Comparison of ENCODE assay signal across 2 cellular contexts in genomic region chr4:73740353-73740778, GRCh38.
TF ChIP-seq lines count a peak whose summit lies in the region.

Gene CXCL8, plus strand, starts transcription at chr4:73740569. Its CDS starts 90 bp downstream, at chr4:73740659.

TF ChIP-seq in PFSK-1, 5 proteins besides CTCF, POLR2A, EP300 and RAD21:
- TF ChIP-seq, protein P1, sequence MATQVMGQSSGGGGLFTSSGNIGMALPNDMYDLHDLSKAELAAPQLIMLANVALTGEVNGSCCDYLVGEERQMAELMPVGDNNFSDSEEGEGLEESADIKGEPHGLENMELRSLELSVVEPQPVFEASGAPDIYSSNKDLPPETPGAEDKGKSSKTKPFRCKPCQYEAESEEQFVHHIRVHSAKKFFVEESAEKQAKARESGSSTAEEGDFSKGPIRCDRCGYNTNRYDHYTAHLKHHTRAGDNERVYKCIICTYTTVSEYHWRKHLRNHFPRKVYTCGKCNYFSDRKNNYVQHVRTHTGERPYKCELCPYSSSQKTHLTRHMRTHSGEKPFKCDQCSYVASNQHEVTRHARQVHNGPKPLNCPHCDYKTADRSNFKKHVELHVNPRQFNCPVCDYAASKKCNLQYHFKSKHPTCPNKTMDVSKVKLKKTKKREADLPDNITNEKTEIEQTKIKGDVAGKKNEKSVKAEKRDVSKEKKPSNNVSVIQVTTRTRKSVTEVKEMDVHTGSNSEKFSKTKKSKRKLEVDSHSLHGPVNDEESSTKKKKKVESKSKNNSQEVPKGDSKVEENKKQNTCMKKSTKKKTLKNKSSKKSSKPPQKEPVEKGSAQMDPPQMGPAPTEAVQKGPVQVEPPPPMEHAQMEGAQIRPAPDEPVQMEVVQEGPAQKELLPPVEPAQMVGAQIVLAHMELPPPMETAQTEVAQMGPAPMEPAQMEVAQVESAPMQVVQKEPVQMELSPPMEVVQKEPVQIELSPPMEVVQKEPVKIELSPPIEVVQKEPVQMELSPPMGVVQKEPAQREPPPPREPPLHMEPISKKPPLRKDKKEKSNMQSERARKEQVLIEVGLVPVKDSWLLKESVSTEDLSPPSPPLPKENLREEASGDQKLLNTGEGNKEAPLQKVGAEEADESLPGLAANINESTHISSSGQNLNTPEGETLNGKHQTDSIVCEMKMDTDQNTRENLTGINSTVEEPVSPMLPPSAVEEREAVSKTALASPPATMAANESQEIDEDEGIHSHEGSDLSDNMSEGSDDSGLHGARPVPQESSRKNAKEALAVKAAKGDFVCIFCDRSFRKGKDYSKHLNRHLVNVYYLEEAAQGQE (IDR thresholded peaks at IDR 0.05; ENCODE audit: insufficient read depth in 1 of 2, low read depth in 2 of 2, low read length in 2 of 2) = no peak
- TF ChIP-seq FOXP2 (optimal IDR thresholded peaks at IDR 0.05; ENCODE audit: borderline replicate concordance, extremely low read depth, extremely low read length, insufficient read depth) (peak; percentile 49), SIN3A (IDR thresholded peaks at IDR 0.05; ENCODE audit: borderline replicate concordance, insufficient read depth, low read length) (no peak; the same call in 1 of the 2 replicates), TAF1 (IDR thresholded peaks at IDR 0.05; ENCODE audit: borderline replicate concordance, insufficient read depth, low read length) (no peak)

TF ChIP-seq in H1, 55 proteins besides CTCF, POLR2A, EP300 and RAD21 (continued from another document):
- no peak for TF ChIP-seq GABPA (IDR thresholded peaks at IDR 0.05; ENCODE audit: borderline replicate concordance, insufficient read depth, low read length)
- no peak for TF ChIP-seq JUND (IDR thresholded peaks at IDR 0.05; ENCODE audit: low read length)
- no peak for TF ChIP-seq SIN3A (conservative IDR thresholded peaks at IDR 0.05 in 1 of 2, IDR thresholded peaks at IDR 0.05 in 1 of 2; ENCODE audit: low read depth in 1 of 2, low read length in 2 of 2)
- TF ChIP-seq KDM1A (IDR thresholded peaks at IDR 0.05; ENCODE audit: borderline replicate concordance, low read length) = no peak
- no peak for TF ChIP-seq NANOG (IDR thresholded peaks at IDR 0.05; ENCODE audit: insufficient read depth, low read depth, low read length, poor library complexity, severe bottlenecking)
- TF ChIP-seq ASH2L (IDR thresholded peaks at IDR 0.05; ENCODE audit: low read length) = no peak
- no peak for TF ChIP-seq CHD1 (IDR thresholded peaks at IDR 0.05; ENCODE audit: low read depth, low read length)
- TF ChIP-seq PHF8 (conservative IDR thresholded peaks at IDR 0.05; ENCODE audit: low read depth, low read length) = no peak
- no peak for TF ChIP-seq POU5F1 (IDR thresholded peaks at IDR 0.05; ENCODE audit: low read depth, low read length)
- no peak for TF ChIP-seq CHD7 (IDR thresholded peaks at IDR 0.05; ENCODE audit: insufficient replicate concordance, low read length)
- no peak for TF ChIP-seq RFX5 (IDR thresholded peaks at IDR 0.05; ENCODE audit: borderline replicate concordance, low read depth, low read length)
